ENCODE assay signal across 8 cellular contexts in genomic region chr2:195498176-195498575, GRCh38.
A peak's percentile ranks its signal among the peaks of the same experiment; 100 is the strongest.
DNase-seq lines count a peak whose midpoint lies in the region; ATAC-seq and TF ChIP-seq lines count a peak whose summit lies in the region.

No MANE protein-coding gene starts in this region.

- TF ChIP-seq EP300 in upper lobe of left lung (IDR thresholded peaks at IDR 0.05): no peak

- no peaks in the 10 kb centered on the region for H3K36me3 ChIP-seq in upper lobe of left lung

- peak; percentile 67 for ATAC-seq in HG02759 (IDR thresholded peaks at IDR 0.05; ENCODE audit: unreplicated experiment)
- peak; percentile 58 to 77 for ATAC-seq in naive B cell (ENCODE audit: low read depth in 2 of 2)
- ATAC-seq in upper lobe of left lung (ENCODE audit: low FRiP score in 2 of 2): no peak
- ATAC-seq in HG03565 (IDR thresholded peaks at IDR 0.05; ENCODE audit: unreplicated experiment): no peak

- H3K27me3 Mint-ChIP-seq in naive B cell: no peaks in the 10 kb centered on the region

- TF ChIP-seq POLR2A in upper lobe of left lung (IDR thresholded peaks at IDR 0.05): no peak

- no peaks in the 10 kb centered on the region for H3K9me3 ChIP-seq in upper lobe of left lung

- H3K4me3 Mint-ChIP-seq in naive B cell: peak overlapping the region in 1 of 8 donors; percentile 11

- H3K4me1 Mint-ChIP-seq in naive B cell: peaks cover 18 to 30% (median 23%) of the 10 kb centered on the region in 3 donors

- peaks cover 0 to 5% (median 0%) of the 10 kb centered on the region in 7 donors for H3K9me3 Mint-ChIP-seq in naive B cell

- DNase-seq in GM12865 (ENCODE audit: low read depth): peak; percentile 74
- DNase-seq in T-helper 9 cell: peak; percentile 50
- peak; percentile 55 for DNase-seq in central memory CD4-positive, alpha-beta T cell
- DNase-seq in naive B cell: peak; percentile 45
- DNase-seq in upper lobe of left lung: peak in 1 of 2 donors; percentile 53
- DNase-seq in NCI-H128 (lab: John Stamatoyannopoulos, UW; ENCODE audit: unreplicated experiment): no peak

- no peak overlapping the region for H3K27ac ChIP-seq in upper lobe of left lung

- H3K4me3 ChIP-seq in GM12865 (ENCODE audit: low read depth, low read length) (no peak overlapping the region), upper lobe of left lung (no peak overlapping the region)

- no peak overlapping the region for H3K27ac Mint-ChIP-seq in naive B cell

- no peaks in the 10 kb centered on the region for H3K4me1 ChIP-seq in upper lobe of left lung

- TF ChIP-seq CTCF in GM12865 (IDR thresholded peaks at IDR 0.05; ENCODE audit: insufficient read depth, low read depth, low read length, missing control alignments): peak; percentile 39
- TF ChIP-seq CTCF in upper lobe of left lung (IDR thresholded peaks at IDR 0.05): peak; percentile 39 to 59 (median 47)

- no peaks in the 10 kb centered on the region for H3K36me3 Mint-ChIP-seq in naive B cell

- H3K27me3 ChIP-seq in upper lobe of left lung: no peaks in the 10 kb centered on the region

Comparison
In these comparisons a context has a peak if more than half of its experiments do, and no peak if none do; other contexts are left out.
1. ATAC-seq: peak in HG02759 (single experiment) and naive B cell (2 of 2); none in upper lobe of left lung (0 of 2) and HG03565 (single experiment).